8 cellular contexts compared by ENCODE assay signal in genomic region chr20:36604952-36605308, GRCh38. TPM values are rescaled to one million over a fixed set of nuclear protein-coding genes. Genes with fewer than 3 reads are reported as not detected.
A peak's percentile ranks its signal among the peaks of the same experiment; 100 is the strongest.
DNase-seq lines count a peak whose midpoint lies in the region; ATAC-seq and TF ChIP-seq lines count a peak whose summit lies in the region.

No MANE protein-coding gene starts in this region.

- TF ChIP-seq CTCF in 22Rv1 (IDR thresholded peaks at IDR 0.05) = no peak
- no peak for TF ChIP-seq CTCF in Peyer's patch (IDR thresholded peaks at IDR 0.05)

- H3K27ac ChIP-seq in 22Rv1 (peak overlapping the region; percentile 75), Peyer's patch (peak overlapping the region; percentile 91 to 98 (median 94)), angular gyrus (ENCODE audit: low read depth, low read length) (peak overlapping the region; percentile 82), layer of hippocampus (ENCODE audit: low read depth, low read length) (peak overlapping the region; percentile 90)

- H3K9me3 ChIP-seq in Peyer's patch = no peaks in the 10 kb centered on the region

- peaks cover 0 to 22% (median 0%) of the 10 kb centered on the region in 3 donors for H3K36me3 ChIP-seq in Peyer's patch

- TF ChIP-seq POLR2A in Peyer's patch (IDR thresholded peaks at IDR 0.05) = no peak

- peak overlapping the region; percentile 47 to 99 (median 86) for H3K4me3 ChIP-seq in Peyer's patch

- no peaks in the 10 kb centered on the region for H3K27me3 ChIP-seq in Peyer's patch
- no peaks in the 10 kb centered on the region for H3K27me3 ChIP-seq in layer of hippocampus (ENCODE audit: control insufficient read depth, insufficient read depth, low read length)

- peaks cover 3 to 26% (median 5%) of the 10 kb centered on the region in 4 donors for H3K4me1 ChIP-seq in Peyer's patch

- ATAC-seq in GM18858 (IDR thresholded peaks at IDR 0.05; ENCODE audit: unreplicated experiment) (peak; percentile 11), HG03045 (IDR thresholded peaks at IDR 0.05; ENCODE audit: unreplicated experiment) (peak; percentile 22)

- peak; percentile 57 to 87 (median 83) for DNase-seq in Peyer's patch
- DNase-seq in stimulated activated CD4-positive, alpha-beta T cell treated with anti-CD3 and anti-CD28 coated beads, TNF-alpha, amount 100 ng/mL, for 4 hours (ENCODE audit: low read depth in 3 of 3) = peak in 2 of 3 experiments; percentile 24 to 27
- DNase-seq in cerebellum (ENCODE audit: low spot score) = no peak

RNA-seq across cellular contexts. Expression of gene RAB5IF, which starts 0.6 kb away (rescaled TPM):
- 100 to 1,000 TPM in 2 of 4 donors, 10 to 100 TPM in 2; 55.6 to 193 (median 105) TPM for total RNA-seq in Peyer's patch
- 21.7 TPM for total RNA-seq in cerebellum

RNA-seq across cellular contexts. Expression of gene TGIF2, which starts 31.5 kb away (rescaled TPM):
- total RNA-seq in Peyer's patch = 1 to 10 TPM; 2.6 to 8.4 (median 4.5) TPM
- 14.2 TPM for total RNA-seq in cerebellum

RNA-seq across cellular contexts. Expression of gene SLA2, which starts 41.1 kb away (rescaled TPM):
- total RNA-seq in Peyer's patch (1 to 10 TPM; 2.8 to 5.0 (median 3.6) TPM), cerebellum (0.09 TPM)
